Comparison of ENCODE assay signal across 21 cellular contexts in genomic region chr20:38774167-38774566, GRCh38. TPM values are rescaled to one million over a fixed set of nuclear protein-coding genes. Genes with fewer than 3 reads are reported as not detected.
DNase-seq lines count a peak whose midpoint lies in the region; ATAC-seq and TF ChIP-seq lines count a peak whose summit lies in the region.
"Had no signal": no experiment of that assay in that cellular context is flagged by ENCODE, and none has a peak within 500 bp of the region (broad histone marks: within the 10 kb centered on the region; RNA-seq: fewer than 3 reads in every experiment).

No MANE protein-coding gene starts in this region.

- CTCF ChIA-PET in activated B cell treated with CpG ODN at 0.5 μM for 24 hours (lab: Charles Lee): no interaction called here

- POLR2A ChIA-PET in activated B cell treated with CpG ODN at 0.5 μM for 24 hours (lab: Charles Lee): no interaction called here

- H3K4me1 ChIP-seq in DOHH2 (ENCODE audit: control insufficient read depth, low read length): peaks cover 21% of the 10 kb centered on the region
- peaks cover 4% of the 10 kb centered on the region; the same call in 1 of the 2 replicates for H3K4me1 ChIP-seq in Karpas-422 (ENCODE audit: low read length)

- H3K9me3 Mint-ChIP-seq in activated B cell treated with CpG ODN at 0.5 μM for 24 hours (peaks cover 8% of the 10 kb centered on the region), memory B cell (peaks cover 10% of the 10 kb centered on the region)
- H3K9me3 Mint-ChIP-seq in activated T-helper 17 cell treated with anti-CD3 and anti-CD28 coated beads, Interleukin-2, amount 50 U/mL, for 72 hours: no peaks in the 10 kb centered on the region
- H3K9me3 Mint-ChIP-seq in activated T-cell treated with anti-CD3 and anti-CD28 coated beads, Interleukin-2, amount 50 U/mL, for 24 hours: no peaks in the 10 kb centered on the region

- H3F3A ChIP-seq in DOHH2 (ENCODE audit: control insufficient read depth, insufficient read depth): no peaks in the 10 kb centered on the region

- H3K4me3 ChIP-seq in DOHH2 (ENCODE audit: low read length) (0 out of 2 replicates have a peak overlapping the region, but pooled peaks have one; percentile 2), Karpas-422 (ENCODE audit: low read length) (no peak overlapping the region)
- H3K4me3 ChIP-seq: GM12878, GM23248 had no signal

- H3K4me1 Mint-ChIP-seq in activated B cell treated with CpG ODN at 0.5 μM for 24 hours (no peaks in the 10 kb centered on the region), memory B cell (peaks cover 9% of the 10 kb centered on the region)
- no peaks in the 10 kb centered on the region for H3K4me1 Mint-ChIP-seq in activated T-helper 17 cell treated with anti-CD3 and anti-CD28 coated beads, Interleukin-2, amount 50 U/mL, for 72 hours
- peaks cover 3% of the 10 kb centered on the region for H3K4me1 Mint-ChIP-seq in activated T-cell treated with anti-CD3 and anti-CD28 coated beads, Interleukin-2, amount 50 U/mL, for 24 hours (ENCODE audit: low read depth)

- DNase-seq in Karpas-422: peak; percentile 52
- DNase-seq in activated B cell treated with CpG ODN at 0.5 μM for 24 hours: no peak
- DNase-seq in memory B cell (ENCODE audit: low spot score in 2 of 2): no peak
- no peak for DNase-seq in activated T-cell treated with anti-CD3 and anti-CD28 coated beads, Interleukin-2, amount 50 U/mL, for 24 hours
- DNase-seq in stimulated activated CD4-positive, alpha-beta T cell treated with anti-CD3 and anti-CD28 coated beads, Interleukin-4, amount 100 ng/mL, for 1 hour: no peak
- DNase-seq: C1 segment of cervical spinal cord; Caco-2; CD8-positive, alpha-beta T cell; DMS153; DND-41; EL; GDM1; GM23248; H7; HCEC 1CT had no signal

- no peak for TF ChIP-seq CTCF in DOHH2 (IDR thresholded peaks at IDR 0.05; ENCODE audit: low read depth, low read length, poor library complexity, severe bottlenecking)
- TF ChIP-seq CTCF in activated B cell treated with CpG ODN at 0.5 μM for 24 hours (IDR thresholded peaks at IDR 0.05): no peak

- H3K36me3 ChIP-seq in DOHH2 (ENCODE audit: control insufficient read depth, low read length): peaks cover 47% of the 10 kb centered on the region
- peaks cover 29% of the 10 kb centered on the region for H3K36me3 ChIP-seq in Karpas-422 (ENCODE audit: insufficient read depth, low read length)

- H3K79me2 ChIP-seq in DOHH2 (ENCODE audit: control insufficient read depth, low read length) (no peaks in the 10 kb centered on the region), Karpas-422 (ENCODE audit: low read length) (no peaks in the 10 kb centered on the region)

- H3K27me3 Mint-ChIP-seq in activated B cell treated with CpG ODN at 0.5 μM for 24 hours (no peaks in the 10 kb centered on the region), memory B cell (no peaks in the 10 kb centered on the region)
- H3K27me3 Mint-ChIP-seq in activated T-helper 17 cell treated with anti-CD3 and anti-CD28 coated beads, Interleukin-2, amount 50 U/mL, for 72 hours: no peaks in the 10 kb centered on the region
- H3K27me3 Mint-ChIP-seq in activated T-cell treated with anti-CD3 and anti-CD28 coated beads, Interleukin-2, amount 50 U/mL, for 24 hours: no peaks in the 10 kb centered on the region

- H3K27ac ChIP-seq in DOHH2 (ENCODE audit: low read depth, low read length) (no peak overlapping the region), Karpas-422 (ENCODE audit: low read length) (no peak overlapping the region)
- H3K27ac ChIP-seq: GM23248 had no signal

- H3K27me3 ChIP-seq in DOHH2 (ENCODE audit: control insufficient read depth, low read length): no peaks in the 10 kb centered on the region
- H3K27me3 ChIP-seq in Karpas-422 (ENCODE audit: low read length): no peaks in the 10 kb centered on the region

- no peak overlapping the region for H2AFZ ChIP-seq in Karpas-422 (ENCODE audit: low read length)
- H2AFZ ChIP-seq: GM23248 had no signal

- ATAC-seq in activated B cell treated with CpG ODN at 0.5 μM for 24 hours (ENCODE audit: low read depth) (no peak), memory B cell (ENCODE audit: low read depth) (peak; percentile 74), HG03342 (IDR thresholded peaks at IDR 0.05; ENCODE audit: unreplicated experiment) (no peak)
- ATAC-seq in activated T-helper 17 cell treated with anti-CD3 and anti-CD28 coated beads, Interleukin-2, amount 50 U/mL, for 72 hours (replicated peaks): no peak
- ATAC-seq: CD8-positive, alpha-beta T cell; GM12878 had no signal

- H3K36me3 Mint-ChIP-seq in activated B cell treated with CpG ODN at 0.5 μM for 24 hours (ENCODE audit: low read depth) (peaks cover 52% of the 10 kb centered on the region), memory B cell (peaks cover 39% of the 10 kb centered on the region)
- peaks cover 67% of the 10 kb centered on the region for H3K36me3 Mint-ChIP-seq in activated T-helper 17 cell treated with anti-CD3 and anti-CD28 coated beads, Interleukin-2, amount 50 U/mL, for 72 hours (ENCODE audit: low read depth)
- H3K36me3 Mint-ChIP-seq in activated T-cell treated with anti-CD3 and anti-CD28 coated beads, Interleukin-2, amount 50 U/mL, for 24 hours (ENCODE audit: low read depth): peaks cover 81% of the 10 kb centered on the region

- H3K4me2 ChIP-seq in DOHH2 (ENCODE audit: low read length) (0 out of 2 replicates have a peak overlapping the region, but pooled peaks have one; percentile 5), Karpas-422 (ENCODE audit: low read depth, low read length, poor library complexity, severe bottlenecking) (no peak overlapping the region)

- H3K9me3 ChIP-seq in DOHH2 (ENCODE audit: control insufficient read depth, insufficient read depth, low read length) (peaks cover 5% of the 10 kb centered on the region), Karpas-422 (ENCODE audit: low read length) (peaks cover 4% of the 10 kb centered on the region)
- H3K9me3 ChIP-seq: Caco-2 had no signal

- intact Hi-C loops in activated B cell treated with CpG ODN at 0.5 μM for 24 hours (cut with micrococcal nuclease): no loop called here

- H3K9me2 ChIP-seq in DOHH2 (replicated peaks; ENCODE audit: control insufficient read depth, low read length) (no peaks in the 10 kb centered on the region), Karpas-422 (replicated peaks; ENCODE audit: insufficient read depth, low read length) (no peaks in the 10 kb centered on the region)

- H3K27ac Mint-ChIP-seq in activated B cell treated with CpG ODN at 0.5 μM for 24 hours (peak overlapping the region; percentile 5), memory B cell (peak overlapping the region; percentile 1)
- H3K27ac Mint-ChIP-seq in activated T-helper 17 cell treated with anti-CD3 and anti-CD28 coated beads, Interleukin-2, amount 50 U/mL, for 72 hours: no peak overlapping the region
- no peak overlapping the region for H3K27ac Mint-ChIP-seq in activated T-cell treated with anti-CD3 and anti-CD28 coated beads, Interleukin-2, amount 50 U/mL, for 24 hours
- H3K27ac Mint-ChIP-seq: CD8-positive, alpha-beta T cell had no signal

- no peak overlapping the region for H3K9ac ChIP-seq in Karpas-422 (ENCODE audit: low read length)
- H3K9ac ChIP-seq: GM23248 had no signal

- H3K4me3 Mint-ChIP-seq in activated B cell treated with CpG ODN at 0.5 μM for 24 hours (no peak overlapping the region), memory B cell (no peak overlapping the region)
- H3K4me3 Mint-ChIP-seq in activated T-helper 17 cell treated with anti-CD3 and anti-CD28 coated beads, Interleukin-2, amount 50 U/mL, for 72 hours: no peak overlapping the region
- no peak overlapping the region for H3K4me3 Mint-ChIP-seq in activated T-cell treated with anti-CD3 and anti-CD28 coated beads, Interleukin-2, amount 50 U/mL, for 24 hours
- H3K4me3 Mint-ChIP-seq: CD8-positive, alpha-beta T cell had no signal

- H4K20me1 ChIP-seq in DOHH2 (ENCODE audit: control insufficient read depth, insufficient read depth, low read depth, low read length) (no peaks in the 10 kb centered on the region), Karpas-422 (ENCODE audit: insufficient read depth, low read depth, low read length) (no peaks in the 10 kb centered on the region)

RNA-seq across cellular contexts. Expression of gene ACTR5, which starts 25.9 kb away (rescaled TPM):
- 4.5 and 10.6 TPM in 2 replicates for total RNA-seq in Karpas-422 (2014; rRNA removed; shearing (Covaris generic); ENCODE audit: low replicate concordance)
- 12.8 and 13.7 TPM in 2 replicates for total RNA-seq in activated B cell treated with CpG ODN at 0.5 μM for 24 hours
- 10 to 100 TPM in 1 of 2 donors, 1 to 10 TPM in 1; 9.9 to 10.4 TPM for total RNA-seq in activated T-helper 17 cell treated with anti-CD3 and anti-CD28 coated beads, Interleukin-2, amount 50 U/mL, for 72 hours

RNA-seq across cellular contexts. Expression of gene PPP1R16B, which starts 31.3 kb away (rescaled TPM):
- 0.04 and 0.15 TPM in 2 replicates for total RNA-seq in Karpas-422 (2014; rRNA removed; shearing (Covaris generic); ENCODE audit: low replicate concordance)
- 98.3 and 99.3 TPM in 2 replicates for total RNA-seq in activated B cell treated with CpG ODN at 0.5 μM for 24 hours
- total RNA-seq in activated T-helper 17 cell treated with anti-CD3 and anti-CD28 coated beads, Interleukin-2, amount 50 U/mL, for 72 hours: 10 to 100 TPM; 77.2 to 79.5 TPM
- total RNA-seq: Caco-2, GM23248 had no signal

RNA-seq across cellular contexts. Expression of gene SLC32A1, which starts 49.9 kb away (rescaled TPM):
- not detected in 2 replicates for total RNA-seq in Karpas-422 (2014; rRNA removed; shearing (Covaris generic); ENCODE audit: low replicate concordance)
- not detected in 2 replicates for total RNA-seq in activated B cell treated with CpG ODN at 0.5 μM for 24 hours
- under 1 TPM in 1 of 2 donors, not detected in 1; 0.11 TPM for total RNA-seq in activated T-helper 17 cell treated with anti-CD3 and anti-CD28 coated beads, Interleukin-2, amount 50 U/mL, for 72 hours
- total RNA-seq: A172, A673, Caco-2, GM12878, GM23248, H7 had no signal

Comparison
In these comparisons a context has a peak if more than half of its experiments do, and no peak if none do; other contexts are left out.
1. H3K27ac Mint-ChIP-seq: peak in activated B cell treated with CpG ODN at 0.5 μM for 24 hours (single experiment) and memory B cell (single experiment); none in activated T-helper 17 cell treated with anti-CD3 and anti-CD28 coated beads, Interleukin-2, amount 50 U/mL, for 72 hours (single experiment) and activated T-cell treated with anti-CD3 and anti-CD28 coated beads, Interleukin-2, amount 50 U/mL, for 24 hours (single experiment).
2. RNA of gene PPP1R16B, which starts 31.3 kb away (total RNA-seq): 98.3 to 99.3 TPM in activated B cell treated with CpG ODN at 0.5 μM for 24 hours and 77.2 to 79.5 TPM in activated T-helper 17 cell treated with anti-CD3 and anti-CD28 coated beads, Interleukin-2, amount 50 U/mL, for 72 hours; 0.04 to 0.15 TPM in Karpas-422; every median in the first group is over 10 times any median in the second.